Comparison of ENCODE assay signal across 7 cellular contexts in the genomic region with DNA sequence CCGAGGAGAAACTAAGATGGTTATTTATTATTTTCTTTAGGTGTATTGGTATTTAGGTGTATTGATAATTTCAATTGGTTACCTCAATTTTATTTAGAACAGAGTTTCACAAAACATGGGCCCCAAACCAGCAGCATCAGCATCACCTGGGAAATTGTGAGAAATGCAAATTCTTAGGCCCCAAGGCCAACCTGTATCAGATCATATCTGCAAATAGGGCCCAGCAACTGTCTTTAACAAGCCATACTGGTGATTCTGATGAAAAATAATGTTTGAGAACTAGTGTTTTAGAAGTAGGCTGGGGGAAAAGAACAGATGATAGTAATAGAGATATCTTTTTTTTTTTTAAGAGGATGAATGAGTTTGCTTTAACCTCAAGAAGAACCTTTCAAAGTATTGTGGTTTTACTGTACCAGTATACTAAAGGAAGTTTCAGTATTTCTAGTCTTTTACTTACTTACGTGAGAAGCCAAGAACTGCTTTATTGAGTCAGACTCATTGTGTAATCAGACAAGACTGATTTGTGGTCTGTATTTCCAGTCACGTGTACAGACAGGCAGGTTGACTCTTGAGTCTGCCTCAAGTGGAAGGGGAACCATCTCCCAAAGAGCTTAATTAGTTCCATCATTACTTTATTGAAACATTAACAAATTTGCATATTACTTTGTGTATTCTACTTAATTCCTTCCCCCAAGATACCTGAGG.
DNase-seq lines count a peak whose midpoint lies in the region; ATAC-seq and TF ChIP-seq lines count a peak whose summit lies in the region.

No MANE protein-coding gene starts in this region.

- H3K36me3 ChIP-seq in gastrocnemius medialis (no peaks in the 10 kb centered on the region), testis (ENCODE audit: low read depth, missing control alignments) (no peaks in the 10 kb centered on the region)

- no peak overlapping the region for H3K4me3 ChIP-seq in cardiac fibroblast (replicated peaks in 1 of 2; ENCODE audit: low read depth in 2 of 2, low read length in 2 of 2)
- no peak overlapping the region for H3K4me3 ChIP-seq in gastrocnemius medialis
- no peak overlapping the region for H3K4me3 ChIP-seq in testis

- H3K9me3 ChIP-seq in gastrocnemius medialis (no peaks in the 10 kb centered on the region), testis (no peaks in the 10 kb centered on the region)

- intact Hi-C loops in gastrocnemius medialis (cut with DNase I; ENCODE audit: low total_unique reads) = no loop called here
- intact Hi-C loops in testis (cut with DNase I; ENCODE audit: low total_unique reads) = no loop called here

- peak; percentile 53 for DNase-seq in H4 (ENCODE audit: low spot score)
- DNase-seq in M059J (ENCODE audit: low read depth) = peak; percentile 52
- DNase-seq in cardiac fibroblast (ENCODE audit: low read depth in 2 of 2) = peak; percentile 44 to 63
- no peak for DNase-seq in gastrocnemius medialis
- DNase-seq in C1 segment of cervical spinal cord (lab: John Stamatoyannopoulos, UW) = no peak
- DNase-seq in testis = no peak

- ATAC-seq in GM18520 (IDR thresholded peaks at IDR 0.05; ENCODE audit: unreplicated experiment) (peak; percentile 91), gastrocnemius medialis (no peak)

- no peak for TF ChIP-seq POLR2A in gastrocnemius medialis (IDR thresholded peaks at IDR 0.05)
- no peak for TF ChIP-seq POLR2A in testis (IDR thresholded peaks at IDR 0.05)

- H3K4me1 ChIP-seq in gastrocnemius medialis (no peaks in the 10 kb centered on the region), testis (no peaks in the 10 kb centered on the region)

- TF ChIP-seq CTCF in cardiac fibroblast (IDR thresholded peaks at IDR 0.05; ENCODE audit: low read depth, low read length) = no peak
- TF ChIP-seq CTCF in gastrocnemius medialis (IDR thresholded peaks at IDR 0.05 in 4 of 5, conservative IDR thresholded peaks at IDR 0.05 in 1 of 5) = no peak
- no peak for TF ChIP-seq CTCF in testis (IDR thresholded peaks at IDR 0.05)

- 73 to 84% methylated on average over 3 of the region's 3 CpGs for WGBS in testis, 2 donors

- no peaks in the 10 kb centered on the region for H3K27me3 ChIP-seq in gastrocnemius medialis
- H3K27me3 ChIP-seq in testis = no peaks in the 10 kb centered on the region

- in situ Hi-C loops in gastrocnemius medialis (cut with MboI; ENCODE audit: low sequenced_read_pairs in 4 of 4) = no loop called here

- H3K27ac ChIP-seq in gastrocnemius medialis = no peak overlapping the region
- H3K27ac ChIP-seq in testis = no peak overlapping the region

Comparison
In these comparisons a context has a peak if more than half of its experiments do, and no peak if none do; other contexts are left out.
1. DNase-seq: peak in H4 (single experiment), M059J (single experiment) and cardiac fibroblast (2 of 2); none in gastrocnemius medialis (0 of 2), C1 segment of cervical spinal cord (0 of 14) and testis (single experiment).